In genomic region chr10:110751845-110752244, GRCh38 we compare ENCODE assay signal across 24 cellular contexts.
DNase-seq lines count a peak whose midpoint lies in the region; ATAC-seq, FAIRE-seq and TF ChIP-seq lines count a peak whose summit lies in the region.
"Had no signal": no experiment of that assay in that cellular context is flagged by ENCODE, and none has a peak within 500 bp of the region (broad histone marks: within the 10 kb centered on the region; RNA-seq: fewer than 3 reads in every experiment).

No MANE protein-coding gene starts in this region.

- no peak overlapping the region; the same call in 1 of the 2 replicates for H2AFZ ChIP-seq in GM12878 (ENCODE audit: control insufficient read depth, low read depth, low read length)
- H2AFZ ChIP-seq: parathyroid adenoma had no signal

- peak overlapping the region; percentile 13 to 33 for H3K27ac Mint-ChIP-seq in T-cell

- RAD21 ChIA-PET in GM12878 (lab: Charles Lee; ENCODE audit: unreplicated experiment), result no interaction called here

- TF ChIP-seq POLR2A in GM12878 (IDR thresholded peaks at IDR 0.05; ENCODE audit: low read depth, low read length), result no peak

- peak overlapping the region; percentile 13 for H3K27ac ChIP-seq in left ventricle myocardium inferior (replicated peaks)
- H3K27ac ChIP-seq in right cardiac atrium (ENCODE audit: low read length), result no peak overlapping the region
- peak overlapping the region; percentile 31; the same call in 1 of the 2 replicates for H3K27ac ChIP-seq in GM12878 (ENCODE audit: control insufficient read depth, insufficient read depth)
- H3K27ac ChIP-seq: C4-2B, epithelial cell of prostate, KMS-11, lower lobe of right lung, parathyroid adenoma, uterus, WERI-Rb-1 had no signal

- H3K4me1 ChIP-seq in left ventricle myocardium inferior, result peaks cover 71% of the 10 kb centered on the region
- H3K4me1 ChIP-seq in right cardiac atrium (ENCODE audit: control insufficient read depth, insufficient read depth, low read length), result peaks cover 15% of the 10 kb centered on the region
- peaks cover 32% of the 10 kb centered on the region for H3K4me1 ChIP-seq in GM12878 (ENCODE audit: control insufficient read depth, insufficient read depth, low read length)
- H3K4me1 ChIP-seq: lower lobe of right lung, uterus had no signal

- no peak for TF ChIP-seq RAD21 in GM12878 (IDR thresholded peaks at IDR 0.05; ENCODE audit: insufficient read depth, low read depth, low read length)

- no peak overlapping the region for H3K4me2 ChIP-seq in GM12878 (ENCODE audit: control insufficient read depth, insufficient read depth)
- H3K4me2 ChIP-seq: KMS-11 had no signal

- 61% methylated on average over 6 of the region's 6 CpGs for WGBS in right cardiac atrium
- WGBS in GM12878 (ENCODE audit: insufficient coverage, insufficient replicate concordance, low lambda C conversion rate, missing lambda C conversion rate), result 51% methylated on average over 6 of the region's 6 CpGs

- peak overlapping the region in 1 of 3 donors; percentile 11 for H3K4me3 Mint-ChIP-seq in T-cell
- H3K4me3 Mint-ChIP-seq: activated T-cell treated with anti-CD3 and anti-CD28 coated beads, Interleukin-2, amount 50 U/mL, for 4 hours had no signal

- no peaks in the 10 kb centered on the region for H3K27me3 ChIP-seq in left ventricle myocardium inferior (ENCODE audit: low read depth)
- no peaks in the 10 kb centered on the region for H3K27me3 ChIP-seq in right cardiac atrium (ENCODE audit: control insufficient read depth, insufficient read depth)
- H3K27me3 ChIP-seq in GM12878 (replicated peaks in 1 of 2; ENCODE audit: control insufficient read depth in 2 of 2, insufficient read depth in 2 of 2, low read length in 1 of 2), result no peaks in the 10 kb centered on the region
- H3K27me3 ChIP-seq: right atrium auricular region, uterus had no signal

- intact Hi-C loops in left ventricle myocardium inferior (cut with micrococcal nuclease) (no loop called here), right cardiac atrium (cut with DNase I) (no loop called here), GM12878 (cut with micrococcal nuclease; ENCODE audit: unreplicated experiment) (no loop called here)

- POLR2A ChIA-PET in T-cell (lab: Charles Lee), result no interaction called here
- POLR2A ChIA-PET in GM12878 (lab: Charles Lee), result no interaction called here

- no peak for TF ChIP-seq EP300 in GM12878 (IDR thresholded peaks at IDR 0.05; ENCODE audit: borderline replicate concordance in 1 of 2, control insufficient read depth in 1 of 2, low read depth in 2 of 2, low read length in 2 of 2)

- H3K27me3 Mint-ChIP-seq in T-cell, result no peaks in the 10 kb centered on the region

- no peak for TF ChIP-seq CTCF in left ventricle myocardium inferior (IDR thresholded peaks at IDR 0.05; ENCODE audit: borderline replicate concordance)
- TF ChIP-seq CTCF in GM12878 (IDR thresholded peaks at IDR 0.05 in 2 of 3, conservative IDR thresholded peaks at IDR 0.05 in 1 of 3; ENCODE audit: control insufficient read depth in 2 of 3, extremely low read depth in 1 of 3, insufficient read depth in 1 of 3, low read depth in 3 of 3, low read length in 3 of 3), result no peak

- in situ Hi-C loops in GM12878 (cut with MboI), result no loop called here

- DNase-seq in left ventricle myocardium inferior (no peak), right cardiac atrium (no peak), T-cell (no peak), GM12878 (ENCODE audit: low read depth, low spot score) (peak; percentile 11), GM19240 (ENCODE audit: insufficient read length, low spot score) (no peak), 8988T (no peak), GM03348 (ENCODE audit: low spot score) (no peak)
- DNase-seq: activated CD8-positive, alpha-beta memory T cell treated with anti-CD3 and anti-CD28 coated beads for 24 hours; activated T-cell treated with anti-CD3 and anti-CD28 coated beads, Interleukin-2, amount 50 U/mL, for 4 hours; EL; glutamatergic neuron; lower lobe of right lung; mucosa of descending colon; NCI-H1436; NCI-H2107; NCI-H446; NCI-H82; uterus; WERI-Rb-1 had no signal

- no TSS peak for BruUV-seq in GM12878 (replicated peaks; lab: Mats Ljungman, UMichigan)

- SMC1A ChIA-PET in GM12878 (lab: Charles Lee; ENCODE audit: uncharacterized antibody, unreplicated experiment), result no interaction called here

- H3K9me3 ChIP-seq in left ventricle myocardium inferior (replicated peaks) (peaks cover 10% of the 10 kb centered on the region), right cardiac atrium (ENCODE audit: control insufficient read depth, low read length) (no peaks in the 10 kb centered on the region), GM12878 (replicated peaks; ENCODE audit: control insufficient read depth, insufficient read depth, low read length) (peaks cover 16% of the 10 kb centered on the region)
- H3K9me3 ChIP-seq: uterus had no signal

- no peaks in the 10 kb centered on the region for H4K20me1 ChIP-seq in GM12878 (ENCODE audit: control insufficient read depth, insufficient read depth)

- H3K9me3 Mint-ChIP-seq in T-cell, result peaks cover 6 to 17% (median 6%) of the 10 kb centered on the region in 3 donors

- H3K36me3 ChIP-seq in left ventricle myocardium inferior (no peaks in the 10 kb centered on the region), GM12878 (ENCODE audit: control insufficient read depth in 2 of 2, insufficient read depth in 2 of 2, low read length in 1 of 2) (no peaks in the 10 kb centered on the region)
- H3K36me3 ChIP-seq: lower lobe of right lung, right atrium auricular region, uterus, WERI-Rb-1 had no signal

- FAIRE-seq in GM12878 (lab: Jason Lieb, UNC), result no peak

- H3K9ac ChIP-seq in GM12878 (ENCODE audit: control insufficient read depth, insufficient read depth, low read length), result no peak overlapping the region
- H3K9ac ChIP-seq: KMS-11, parathyroid adenoma had no signal

- ATAC-seq in right cardiac atrium (no peak), T-cell (replicated peaks in 1 of 4) (no peak), GM12878 (peak; percentile 58)
- ATAC-seq: lower lobe of right lung, mucosa of descending colon had no signal

- H3K4me3 ChIP-seq in left ventricle myocardium inferior (no peak overlapping the region), right cardiac atrium (ENCODE audit: low read length) (no peak overlapping the region), GM12878 (no peak overlapping the region)
- H3K4me3 ChIP-seq: lower lobe of right lung, mucosa of descending colon, right atrium auricular region, uterus had no signal

- no peaks in the 10 kb centered on the region for H3K36me3 Mint-ChIP-seq in T-cell

- CTCF ChIA-PET in T-cell (lab: Charles Lee) (no interaction called here), GM12878 (lab: Yijun Ruan, JAX) (no interaction called here)

- H3K79me2 ChIP-seq in GM12878 (ENCODE audit: control insufficient read depth, insufficient read depth, low read length), result no peaks in the 10 kb centered on the region
- H3K79me2 ChIP-seq: parathyroid adenoma had no signal

- peaks cover 52 to 69% (median 54%) of the 10 kb centered on the region in 3 donors for H3K4me1 Mint-ChIP-seq in T-cell

TF ChIP-seq in GM12878, 131 proteins besides CTCF, POLR2A, EP300 and RAD21:
- 0 out of 2 replicates have a peak, but pooled peaks have one; percentile 45 for TF ChIP-seq CREB1 (IDR thresholded peaks at IDR 0.05; ENCODE audit: low read depth)
- peak; percentile 63 for TF ChIP-seq RUNX3 (IDR thresholded peaks at IDR 0.05; ENCODE audit: low read length)
- TF ChIP-seq STAT3 (IDR thresholded peaks at IDR 0.05; ENCODE audit: low read depth, low read length), result no peak
- no peak for TF ChIP-seq HDGF (IDR thresholded peaks at IDR 0.05)
- TF ChIP-seq EGR1 (IDR thresholded peaks at IDR 0.05; ENCODE audit: borderline replicate concordance in 1 of 2, low read depth in 2 of 2, low read length in 2 of 2), result 0 out of 3 replicates have a peak, but pooled peaks of 1 of the 2 experiments have one; percentile 31
- TF ChIP-seq NFIC (IDR thresholded peaks at IDR 0.05; ENCODE audit: low read depth, low read length), result peak; percentile 68; the same call in 1 of the 2 replicates
- TF ChIP-seq, protein P1, sequence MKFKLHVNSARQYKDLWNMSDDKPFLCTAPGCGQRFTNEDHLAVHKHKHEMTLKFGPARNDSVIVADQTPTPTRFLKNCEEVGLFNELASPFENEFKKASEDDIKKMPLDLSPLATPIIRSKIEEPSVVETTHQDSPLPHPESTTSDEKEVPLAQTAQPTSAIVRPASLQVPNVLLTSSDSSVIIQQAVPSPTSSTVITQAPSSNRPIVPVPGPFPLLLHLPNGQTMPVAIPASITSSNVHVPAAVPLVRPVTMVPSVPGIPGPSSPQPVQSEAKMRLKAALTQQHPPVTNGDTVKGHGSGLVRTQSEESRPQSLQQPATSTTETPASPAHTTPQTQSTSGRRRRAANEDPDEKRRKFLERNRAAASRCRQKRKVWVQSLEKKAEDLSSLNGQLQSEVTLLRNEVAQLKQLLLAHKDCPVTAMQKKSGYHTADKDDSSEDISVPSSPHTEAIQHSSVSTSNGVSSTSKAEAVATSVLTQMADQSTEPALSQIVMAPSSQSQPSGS (IDR thresholded peaks at IDR 0.05; ENCODE audit: low read length), result peak; percentile 53; the same call in 1 of the 2 replicates
